Comparison of ENCODE assay signal across 1 cellular context in genomic region chr11:75271730-75272129, GRCh38.
TF ChIP-seq lines count a peak whose summit lies in the region.

No MANE protein-coding gene starts in this region.

TF ChIP-seq in WTC11, 78 proteins besides CTCF, POLR2A, EP300 and RAD21 (continued from another document):
- no peak for TF ChIP-seq FOXJ3 (CRISPR knock-in tag; IDR thresholded peaks at IDR 0.05; ENCODE audit: borderline replicate concordance)
- TF ChIP-seq MXD4 (CRISPR knock-in tag; IDR thresholded peaks at IDR 0.05; ENCODE audit: borderline replicate concordance) = no peak
- TF ChIP-seq JUN (CRISPR knock-in tag; IDR thresholded peaks at IDR 0.05) = no peak
- no peak for TF ChIP-seq SOX15 (CRISPR knock-in tag; IDR thresholded peaks at IDR 0.05)
- TF ChIP-seq CREB1 (CRISPR knock-in tag; IDR thresholded peaks at IDR 0.05) = no peak
- no peak for TF ChIP-seq ZNF232 (CRISPR knock-in tag; IDR thresholded peaks at IDR 0.05)
- no peak for TF ChIP-seq ELF4 (CRISPR knock-in tag; IDR thresholded peaks at IDR 0.05; ENCODE audit: low read depth)
- no peak for TF ChIP-seq GTF2I (CRISPR knock-in tag; conservative IDR thresholded peaks at IDR 0.05)
- TF ChIP-seq FOXK1 (CRISPR knock-in tag; IDR thresholded peaks at IDR 0.05) = no peak
TF ChIP-seq in WTC11: peak in this region for 0.
